ENCODE assay signal across 8 cellular contexts in genomic region chr9:100111235-100111634, GRCh38. TPM values are rescaled to one million over a fixed set of nuclear protein-coding genes. Genes with fewer than 3 reads are reported as not detected.
A peak's percentile ranks its signal among the peaks of the same experiment; 100 is the strongest.
DNase-seq lines count a peak whose midpoint lies in the region; ATAC-seq and TF ChIP-seq lines count a peak whose summit lies in the region.

No MANE protein-coding gene starts in this region.

- no peak overlapping the region for H2BK5ac ChIP-seq in neuronal stem cell (ENCODE audit: low read length)

- H3K79me1 ChIP-seq in neuronal stem cell (ENCODE audit: low read depth, low read length): no peaks in the 10 kb centered on the region

- in situ Hi-C loops in Caki2 (cut with HindIII; ENCODE audit: low pct_unique_long_range_greater_than_20kb, low sequenced_read_pairs): no loop called here

- H3K14ac ChIP-seq in neuronal stem cell (ENCODE audit: low read length): no peak overlapping the region

- no peak overlapping the region for H3K18ac ChIP-seq in neuronal stem cell (ENCODE audit: low read length)

- H4K91ac ChIP-seq in neuronal stem cell (ENCODE audit: low read depth, low read length, poor library complexity): no peak overlapping the region

- WGBS in esophagus muscularis mucosa: 61% methylated on average over 4 of the region's 4 CpGs
- WGBS in neuronal stem cell (ENCODE audit: extremely low coverage in 2 of 2, insufficient read length in 2 of 2, insufficient replicate concordance in 1 of 2), 2 donors: no CpG with 5 or more reads among the region's 4 CpGs

- no peak for TF ChIP-seq CTCF in esophagus muscularis mucosa (IDR thresholded peaks at IDR 0.05)

- no peak overlapping the region for H2AK5ac ChIP-seq in neuronal stem cell (ENCODE audit: low read depth, low read length)

- no peak overlapping the region for H2BK12ac ChIP-seq in neuronal stem cell (ENCODE audit: low read length)

- no peak for ATAC-seq in GM19023 (IDR thresholded peaks at IDR 0.05; ENCODE audit: unreplicated experiment)

- no peak overlapping the region for H4K8ac ChIP-seq in neuronal stem cell (ENCODE audit: low read depth, low read length)

- H3K36me3 ChIP-seq in esophagus muscularis mucosa (peaks cover 12 to 25% (median 18%) of the 10 kb centered on the region in 4 donors), neuronal stem cell (replicated peaks in 1 of 2; ENCODE audit: control insufficient read depth in 2 of 2, insufficient read depth in 2 of 2, low read length in 2 of 2) (peaks cover 4 to 74% of the 10 kb centered on the region in 2 donors)

- no peak overlapping the region for H2BK15ac ChIP-seq in neuronal stem cell (ENCODE audit: low read length)

- H3K4ac ChIP-seq in neuronal stem cell (ENCODE audit: low read length): no peak overlapping the region

- no peak overlapping the region for H2BK120ac ChIP-seq in neuronal stem cell (ENCODE audit: low read depth, low read length)

- H3K9me3 ChIP-seq in esophagus muscularis mucosa (no peaks in the 10 kb centered on the region), neuronal stem cell (replicated peaks in 1 of 2; ENCODE audit: control insufficient read depth in 2 of 2, insufficient read depth in 1 of 2, low read depth in 1 of 2, low read length in 2 of 2) (peaks cover 0 to 2% of the 10 kb centered on the region in 2 donors)

- TF ChIP-seq POLR2A in esophagus muscularis mucosa (IDR thresholded peaks at IDR 0.05; ENCODE audit: low read depth): no peak

- H3K27me3 ChIP-seq in esophagus muscularis mucosa (no peaks in the 10 kb centered on the region), neuronal stem cell (ENCODE audit: control insufficient read depth in 3 of 3, insufficient read depth in 3 of 3, low read depth in 1 of 3, low read length in 3 of 3) (no peaks in the 10 kb centered on the region)

- H3K27ac ChIP-seq in esophagus muscularis mucosa (replicated peaks in 1 of 4) (peak overlapping the region in 1 of 4 donors; percentile 51), neuronal stem cell (replicated peaks; ENCODE audit: low read length) (peak overlapping the region; percentile 13)

- DNase-seq in Caki2 (ENCODE audit: low read depth) (peak; percentile 22), NCI-H446 treated with DMSO at 0.1 percent for 48 hours (lab: John Stamatoyannopoulos, UW) (peak; percentile 86), esophagus muscularis mucosa (ENCODE audit: extremely low spot score) (peak; percentile 93), neuronal stem cell (ENCODE audit: low spot score) (no peak)
- no peak for DNase-seq in activated naive CD4-positive, alpha-beta T cell treated with Interleukin-2 at 50 U/mL for 16 hours
- DNase-seq in activated CD4-positive, alpha-beta T cell treated with anti-CD3 and anti-CD28 coated beads, Interleukin-2, amount 50 U/mL, for 1 hour: no peak
- DNase-seq in activated CD4-positive, alpha-beta T cell treated with anti-CD3 and anti-CD28 coated beads, Interleukin-2, amount 50 U/mL, for 4 hours: no peak

- no peak overlapping the region for H3K4me3 ChIP-seq in esophagus muscularis mucosa
- H3K4me3 ChIP-seq in neuronal stem cell (ENCODE audit: low read length in 2 of 2): no peak overlapping the region

- TF ChIP-seq EP300 in esophagus muscularis mucosa (IDR thresholded peaks at IDR 0.05): no peak

- H3K23ac ChIP-seq in neuronal stem cell (ENCODE audit: low read depth, low read length, poor library complexity): no peak overlapping the region

- intact Hi-C loops in esophagus muscularis mucosa (cut with DNase I): no loop called here

- no peak overlapping the region for H3K4me2 ChIP-seq in neuronal stem cell (ENCODE audit: insufficient read depth, low read length, poor library complexity, severe bottlenecking)

- H2AFZ ChIP-seq in neuronal stem cell (ENCODE audit: low read length): no peak overlapping the region

- H3K4me1 ChIP-seq in esophagus muscularis mucosa (peaks cover 7 to 18% (median 17%) of the 10 kb centered on the region in 4 donors), neuronal stem cell (ENCODE audit: control insufficient read depth in 2 of 2, insufficient read depth in 1 of 2, low read depth in 1 of 2, low read length in 2 of 2) (peaks cover 0 to 8% of the 10 kb centered on the region in 2 donors)

- H3K9ac ChIP-seq in neuronal stem cell (ENCODE audit: low read depth, low read length, poor library complexity): no peak overlapping the region

RNA-seq across cellular contexts. Expression of gene INVS, which starts 12.2 kb away (rescaled TPM):
- total RNA-seq in Caki2 (2014; rRNA removed; shearing (Covaris generic); ENCODE audit: low replicate concordance): 12.6 and 12.7 TPM in 2 replicates
- total RNA-seq in esophagus muscularis mucosa: 10 to 100 TPM; 19.2 to 24.1 (median 23.4) TPM
- 6.9 TPM for polyA plus RNA-seq in neuronal stem cell (2013, experiment 1 of 2)
- polyA plus RNA-seq in neuronal stem cell (2013, experiment 2 of 2): 7.4 TPM

RNA-seq across cellular contexts. Expression of gene ERP44, which starts 12.4 kb away (rescaled TPM):
- total RNA-seq in Caki2 (2014; rRNA removed; shearing (Covaris generic); ENCODE audit: low replicate concordance): 6.5 and 7.4 TPM in 2 replicates
- total RNA-seq in esophagus muscularis mucosa: 10 to 100 TPM; 12.1 to 13.3 (median 12.7) TPM
- polyA plus RNA-seq in neuronal stem cell (2013, experiment 1 of 2): 14.2 TPM
- polyA plus RNA-seq in neuronal stem cell (2013, experiment 2 of 2): 13.7 TPM

Comparison
In these comparisons a context has a peak if more than half of its experiments do, and no peak if none do; other contexts are left out.
1. DNase-seq: peak in Caki2 (single experiment), NCI-H446 treated with DMSO at 0.1 percent for 48 hours (single experiment) and esophagus muscularis mucosa (single experiment); none in neuronal stem cell (single experiment), activated naive CD4-positive, alpha-beta T cell treated with Interleukin-2 at 50 U/mL for 16 hours (single experiment), activated CD4-positive, alpha-beta T cell treated with anti-CD3 and anti-CD28 coated beads, Interleukin-2, amount 50 U/mL, for 1 hour (single experiment) and activated CD4-positive, alpha-beta T cell treated with anti-CD3 and anti-CD28 coated beads, Interleukin-2, amount 50 U/mL, for 4 hours (0 of 2).